8 cellular contexts compared by ENCODE assay signal in genomic region chr7:111730476-111731300, GRCh38.
DNase-seq lines count a peak whose midpoint lies in the region; ATAC-seq and TF ChIP-seq lines count a peak whose summit lies in the region.

No MANE protein-coding gene starts in this region.

- H3K4me1 Mint-ChIP-seq in nephron progenitor cell: peaks cover 4% of the 10 kb centered on the region

- H3K36me3 Mint-ChIP-seq in nephron progenitor cell (ENCODE audit: low read depth): peaks cover 21% of the 10 kb centered on the region

- ATAC-seq in HG03439 (IDR thresholded peaks at IDR 0.05; ENCODE audit: unreplicated experiment): no peak

- DNase-seq in H7 (peak; percentile 45), NCI-H1105 treated with DMSO at 0.1 percent for 48 hours (lab: John Stamatoyannopoulos, UW) (peak; percentile 51), astrocyte of the hippocampus (ENCODE audit: low read depth, low spot score) (peak; percentile 34), nephron progenitor cell (no peak), inferior parietal cortex (ENCODE audit: extremely low spot score) (no peak), suprapubic skin (ENCODE audit: low spot score in 2 of 2) (no peak)

- H3K4me3 Mint-ChIP-seq in nephron progenitor cell: no peak overlapping the region

- H3K9me3 ChIP-seq in suprapubic skin: no peaks in the 10 kb centered on the region

- no peak for TF ChIP-seq POLR2A in suprapubic skin (IDR thresholded peaks at IDR 0.05)

- H3K4me1 ChIP-seq in suprapubic skin: peaks cover 5% of the 10 kb centered on the region

- no peaks in the 10 kb centered on the region for H3K9me3 Mint-ChIP-seq in nephron progenitor cell

- TF ChIP-seq CTCF in GM12873 (IDR thresholded peaks at IDR 0.05; ENCODE audit: insufficient read depth, low read depth, low read length, missing control alignments): peak; percentile 70
- TF ChIP-seq CTCF in nephron progenitor cell (IDR thresholded peaks at IDR 0.05): peak; percentile 52
- TF ChIP-seq CTCF in suprapubic skin (IDR thresholded peaks at IDR 0.05): no peak

- 83% methylated on average over 13 of the region's 13 CpGs for WGBS in suprapubic skin

- no peak for TF ChIP-seq EP300 in suprapubic skin (IDR thresholded peaks at IDR 0.05)

- H3K36me3 ChIP-seq in H7 (replicated peaks; ENCODE audit: control insufficient read depth, insufficient read depth, low read length) (no peaks in the 10 kb centered on the region; the same call in 1 of the 2 replicates), suprapubic skin (peaks cover 13% of the 10 kb centered on the region)

- H3K27ac Mint-ChIP-seq in nephron progenitor cell: no peak overlapping the region

- no peaks in the 10 kb centered on the region for H3K27me3 Mint-ChIP-seq in nephron progenitor cell (ENCODE audit: low read depth, poor library complexity)

- H3K27me3 ChIP-seq in H7 (ENCODE audit: control insufficient read depth, insufficient read depth, low read length) (no peaks in the 10 kb centered on the region), suprapubic skin (no peaks in the 10 kb centered on the region)

- H3K4me3 ChIP-seq in H7 (ENCODE audit: insufficient read depth, low read depth, low read length) (no peak overlapping the region), suprapubic skin (no peak overlapping the region)

- no peak overlapping the region for H3K27ac ChIP-seq in suprapubic skin

Comparison
In these comparisons a context has a peak if more than half of its experiments do, and no peak if none do; other contexts are left out.
1. CTCF ChIP-seq: peak in GM12873 (single experiment) and nephron progenitor cell (single experiment); none in suprapubic skin (0 of 2).
2. DNase-seq: peak in H7 (single experiment), NCI-H1105 treated with DMSO at 0.1 percent for 48 hours (single experiment) and astrocyte of the hippocampus (single experiment); none in nephron progenitor cell (single experiment), inferior parietal cortex (single experiment) and suprapubic skin (0 of 2).